In genomic region chr5:87340716-87341115, GRCh38 we compare ENCODE assay signal across 11 cellular contexts.
A peak's percentile ranks its signal among the peaks of the same experiment; 100 is the strongest.
DNase-seq lines count a peak whose midpoint lies in the region; ATAC-seq, FAIRE-seq and TF ChIP-seq lines count a peak whose summit lies in the region.
"Had no signal": no experiment of that assay in that cellular context is flagged by ENCODE, and none has a peak within 500 bp of the region (broad histone marks: within the 10 kb centered on the region; RNA-seq: fewer than 3 reads in every experiment).

No MANE protein-coding gene starts in this region.

- ATAC-seq in GM21447 (IDR thresholded peaks at IDR 0.05; ENCODE audit: unreplicated experiment) (peak; percentile 100), HG03571 (IDR thresholded peaks at IDR 0.05; ENCODE audit: unreplicated experiment) (peak; percentile 99), esophagus mucosa (peak; percentile 25)

- H3K27me3 ChIP-seq in Karpas-422 (ENCODE audit: low read length): no peaks in the 10 kb centered on the region

- H3K79me2 ChIP-seq in Karpas-422 (ENCODE audit: low read length): peaks cover 6% of the 10 kb centered on the region; the same call in 1 of the 2 replicates

- H2AFZ ChIP-seq in Karpas-422 (ENCODE audit: low read length): no peak overlapping the region

- peaks cover 31% of the 10 kb centered on the region for H3K36me3 ChIP-seq in Karpas-422 (ENCODE audit: insufficient read depth, low read length)

- no peaks in the 10 kb centered on the region for H3K4me1 ChIP-seq in Karpas-422 (ENCODE audit: low read length)
- H3K4me1 ChIP-seq: psoas muscle had no signal

- H3K9me3 ChIP-seq in Karpas-422 (ENCODE audit: low read length): no peaks in the 10 kb centered on the region
- H3K9me3 ChIP-seq: psoas muscle had no signal

- H3K9ac ChIP-seq in Karpas-422 (ENCODE audit: low read length): no peak overlapping the region

- no peak for TF ChIP-seq POLR2A in GM12891 (IDR thresholded peaks at IDR 0.05; ENCODE audit: low read depth, low read length)

- no peaks in the 10 kb centered on the region for H3K9me2 ChIP-seq in Karpas-422 (replicated peaks; ENCODE audit: insufficient read depth, low read length)

- FAIRE-seq in GM12891 (lab: Jason Lieb, UNC): peak; percentile 92
- FAIRE-seq: astrocyte, H1 had no signal

- no peaks in the 10 kb centered on the region for H4K20me1 ChIP-seq in Karpas-422 (ENCODE audit: insufficient read depth, low read depth, low read length)

- no peak overlapping the region for H3K4me3 ChIP-seq in Karpas-422 (ENCODE audit: low read length)
- H3K4me3 ChIP-seq: psoas muscle had no signal

- no peak overlapping the region for H3K27ac ChIP-seq in Karpas-422 (ENCODE audit: low read length)
- H3K27ac ChIP-seq: psoas muscle had no signal

- DNase-seq in GM12891 (ENCODE audit: insufficient read length, low spot score) (no peak), amygdala (lab: John Stamatoyannopoulos, UW) (no peak), NCI-H1092 treated with DMSO at 0.1 percent for 48 hours (lab: John Stamatoyannopoulos, UW) (no peak), Karpas-422 (no peak)
- no peak for DNase-seq in stimulated activated CD4-positive, alpha-beta T cell treated with anti-CD3 and anti-CD28 coated beads, Interleukin-12 subunit alpha, Interleukin-12 subunit beta, amount 100 ng/mL, for 4 hours
- DNase-seq: psoas muscle had no signal

- H3K4me2 ChIP-seq in Karpas-422 (ENCODE audit: low read depth, low read length, poor library complexity, severe bottlenecking): no peak overlapping the region

TF ChIP-seq in GM12891, 5 proteins besides CTCF, POLR2A, EP300 and RAD21:
- TF ChIP-seq PAX5 (IDR thresholded peaks at IDR 0.05; ENCODE audit: insufficient read depth, low read length, severe bottlenecking) (no peak), POU2F2 (IDR thresholded peaks at IDR 0.05; ENCODE audit: low read depth, low read length) (no peak), POLR2AphosphoS5 (IDR thresholded peaks at IDR 0.05; ENCODE audit: low read depth, low read length) (no peak), TAF1 (IDR thresholded peaks at IDR 0.05; ENCODE audit: low read depth, low read length) (no peak), SPI1 (IDR thresholded peaks at IDR 0.05; ENCODE audit: low read depth, low read length) (no peak)

Comparison
In these comparisons a context has a peak if more than half of its experiments do, and no peak if none do; other contexts are left out.
1. ATAC-seq: peak in every context shown above with its lines; median percentile 100 in GM21447; 99 in HG03571; 25 in esophagus mucosa.